19 cellular contexts compared by ENCODE assay signal in the genomic region with DNA sequence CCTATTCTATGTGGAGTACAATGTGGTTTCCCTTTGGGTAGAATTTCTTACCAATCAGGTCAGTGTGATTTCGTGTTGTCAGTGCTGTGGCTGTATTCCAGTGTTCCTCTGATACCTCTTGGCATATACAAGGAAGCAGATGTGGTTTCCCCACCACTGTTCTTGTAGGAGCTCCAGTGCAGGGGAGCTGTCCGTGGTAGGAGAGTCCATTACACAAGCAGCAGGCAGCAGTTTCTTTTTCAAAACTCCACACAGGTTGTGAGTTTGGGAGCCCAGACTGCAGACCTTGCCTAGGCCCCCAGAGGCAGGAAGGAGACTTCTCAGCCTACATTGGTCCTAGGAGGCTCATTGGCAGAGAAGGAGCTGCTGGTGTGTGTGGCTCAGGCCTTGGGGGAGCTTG.
A peak's percentile ranks its signal among the peaks of the same experiment; 100 is the strongest.
DNase-seq lines count a peak whose midpoint lies in the region; ATAC-seq and TF ChIP-seq lines count a peak whose summit lies in the region.
"Had no signal": no experiment of that assay in that cellular context is flagged by ENCODE, and none has a peak within 500 bp of the region (broad histone marks: within the 10 kb centered on the region; RNA-seq: fewer than 3 reads in every experiment).

No MANE protein-coding gene starts in this region.

- ATAC-seq in foreskin keratinocyte, result no peak
- ATAC-seq: naive thymus-derived CD8-positive, alpha-beta T cell had no signal

- peaks cover 32% of the 10 kb centered on the region for H3K27me3 Mint-ChIP-seq in Calu3 (ENCODE audit: unreplicated experiment)
- H3K27me3 Mint-ChIP-seq: activated naive CD8-positive, alpha-beta T cell treated with anti-CD3 and anti-CD28 coated beads, Interleukin-2, amount 10 ng/mL, durations not matched to agents 7 days and 5 days had no signal

- H3K4me1 Mint-ChIP-seq in Calu3 (ENCODE audit: low read depth, unreplicated experiment), result peaks cover 7% of the 10 kb centered on the region
- H3K4me1 Mint-ChIP-seq: activated naive CD8-positive, alpha-beta T cell treated with anti-CD3 and anti-CD28 coated beads, Interleukin-2, amount 10 ng/mL, durations not matched to agents 7 days and 5 days; naive thymus-derived CD8-positive, alpha-beta T cell had no signal

- H3K9ac ChIP-seq in Karpas-422 (ENCODE audit: low read length), result no peak overlapping the region
- no peak overlapping the region for H3K9ac ChIP-seq in liver (ENCODE audit: low read depth in 1 of 2, low read length in 2 of 2)

- H4K20me1 ChIP-seq in Karpas-422 (ENCODE audit: insufficient read depth, low read depth, low read length), result no peaks in the 10 kb centered on the region

- H3K27me3 ChIP-seq in Karpas-422 (ENCODE audit: low read length), result no peaks in the 10 kb centered on the region; the same call in 1 of the 2 replicates
- H3K27me3 ChIP-seq in liver (ENCODE audit: control insufficient read depth in 4 of 4, insufficient read depth in 4 of 4, low read length in 3 of 4), result peaks cover 0 to 2% (median 0%) of the 10 kb centered on the region in 4 donors
- H3K27me3 ChIP-seq in foreskin keratinocyte, result no peaks in the 10 kb centered on the region
- H3K27me3 ChIP-seq in ascending aorta, result no peaks in the 10 kb centered on the region
- H3K27me3 ChIP-seq: stomach had no signal

- no peak overlapping the region for H3K27ac ChIP-seq in Karpas-422 (ENCODE audit: low read length)
- H3K27ac ChIP-seq in liver (ENCODE audit: low read depth in 1 of 2, low read length in 2 of 2), result no peak overlapping the region
- H3K27ac ChIP-seq in substantia nigra (ENCODE audit: low read depth, low read length, poor library complexity, severe bottlenecking), result no peak overlapping the region
- H3K27ac ChIP-seq in foreskin keratinocyte, result no peak overlapping the region
- no peak overlapping the region for H3K27ac ChIP-seq in ascending aorta
- H3K27ac ChIP-seq: stomach had no signal

- CTCF ChIA-PET in Calu3 (lab: Charles Lee), result interaction anchor here (0.6 kb wide), 1 partner anchor 11 kb away, joined by 5 read pairs; no protein-coding TSS in a partner anchor

- no peak overlapping the region for H3K4me3 Mint-ChIP-seq in Calu3 (ENCODE audit: low read depth, unreplicated experiment)
- H3K4me3 Mint-ChIP-seq: activated naive CD8-positive, alpha-beta T cell treated with anti-CD3 and anti-CD28 coated beads, Interleukin-2, amount 10 ng/mL, durations not matched to agents 7 days and 5 days; naive thymus-derived CD8-positive, alpha-beta T cell had no signal

- 18% methylated on average over 2 of the region's 2 CpGs for WGBS in liver

- no peaks in the 10 kb centered on the region for H3K9me2 ChIP-seq in Karpas-422 (replicated peaks; ENCODE audit: insufficient read depth, low read length)

- H3K4me1 ChIP-seq in Karpas-422 (ENCODE audit: low read length), result peaks cover 3% of the 10 kb centered on the region; the same call in 1 of the 2 replicates
- no peaks in the 10 kb centered on the region for H3K4me1 ChIP-seq in liver (ENCODE audit: control insufficient read depth in 4 of 4, insufficient read depth in 4 of 4, low read length in 3 of 4)
- H3K4me1 ChIP-seq in foreskin keratinocyte, result no peaks in the 10 kb centered on the region
- H3K4me1 ChIP-seq in ascending aorta, result no peaks in the 10 kb centered on the region
- H3K4me1 ChIP-seq: stomach had no signal

- no peaks in the 10 kb centered on the region for H3K36me3 Mint-ChIP-seq in Calu3 (ENCODE audit: insufficient read depth, unreplicated experiment)
- H3K36me3 Mint-ChIP-seq: activated naive CD8-positive, alpha-beta T cell treated with anti-CD3 and anti-CD28 coated beads, Interleukin-2, amount 10 ng/mL, durations not matched to agents 7 days and 5 days had no signal

- H3K36me3 ChIP-seq in Karpas-422 (ENCODE audit: insufficient read depth, low read length) (no peaks in the 10 kb centered on the region), liver (ENCODE audit: control insufficient read depth in 4 of 4, insufficient read depth in 3 of 4, low read depth in 1 of 4, low read length in 3 of 4) (no peaks in the 10 kb centered on the region), ascending aorta (no peaks in the 10 kb centered on the region)
- H3K36me3 ChIP-seq: stomach had no signal

- no peak for TF ChIP-seq RAD21 in liver (IDR thresholded peaks at IDR 0.05)

- H3K4me3 ChIP-seq in Karpas-422 (ENCODE audit: low read length) (no peak overlapping the region), astrocyte of the spinal cord (ENCODE audit: low read depth, low read length) (no peak overlapping the region), liver (ENCODE audit: low read depth in 1 of 3, low read length in 3 of 3) (no peak overlapping the region), ascending aorta (no peak overlapping the region)
- H3K4me3 ChIP-seq: lung, stomach had no signal

- H3K9me3 Mint-ChIP-seq in Calu3 (ENCODE audit: low read depth, unreplicated experiment), result no peaks in the 10 kb centered on the region

- intact Hi-C loops in Calu3 (cut with micrococcal nuclease; ENCODE audit: unreplicated experiment) (no loop called here), ascending aorta (cut with DNase I) (no loop called here)

- peak; percentile 43 for DNase-seq in Calu3
- DNase-seq in Karpas-422, result peak; percentile 51
- DNase-seq in astrocyte of the spinal cord (ENCODE audit: low read depth, low spot score), result peak; percentile 5
- no peak for DNase-seq in substantia nigra (lab: John Stamatoyannopoulos, UW)
- no peak for DNase-seq in foreskin keratinocyte
- DNase-seq in ascending aorta (ENCODE audit: low spot score in 2 of 2), result no peak
- no peak for DNase-seq in GM20000 (ENCODE audit: low spot score)
- DNase-seq: activated CD4-positive, alpha-beta T cell treated with anti-CD3 and anti-CD28 coated beads, Interleukin-2, amount 50 U/mL, for 4 hours; activated naive CD8-positive, alpha-beta T cell treated with anti-CD3 and anti-CD28 coated beads, Interleukin-2, amount 10 ng/mL, durations not matched to agents 7 days and 5 days; activated T-cell treated with anti-CD3 and anti-CD28 coated beads, Interleukin-2, amount 50 U/mL, for 1 hour; cerebellar nuclear complex; MV-4-11; naive thymus-derived CD8-positive, alpha-beta T cell; NCI-H2081 treated with DMSO at 0.1 percent for 48 hours; NCI-H524; OCI-M1; stomach had no signal

- H3K27ac Mint-ChIP-seq in Calu3 (ENCODE audit: unreplicated experiment), result no peak overlapping the region
- H3K27ac Mint-ChIP-seq: activated naive CD8-positive, alpha-beta T cell treated with anti-CD3 and anti-CD28 coated beads, Interleukin-2, amount 10 ng/mL, durations not matched to agents 7 days and 5 days; naive thymus-derived CD8-positive, alpha-beta T cell had no signal

- H3K79me2 ChIP-seq in Karpas-422 (ENCODE audit: low read length), result no peaks in the 10 kb centered on the region

- no peak overlapping the region for H3K4me2 ChIP-seq in Karpas-422 (ENCODE audit: low read depth, low read length, poor library complexity, severe bottlenecking)

- no TSS peak for BruUV-seq in Calu3 (replicated peaks; lab: Mats Ljungman, UMichigan)

- in situ Hi-C loops in astrocyte of the spinal cord (cut with HindIII; ENCODE audit: low sequenced_read_pairs), result no loop called here

- H3K9me3 ChIP-seq in Karpas-422 (ENCODE audit: low read length) (peaks cover 5% of the 10 kb centered on the region; the same call in 1 of the 2 replicates), liver (ENCODE audit: control insufficient read depth in 4 of 4, low read length in 3 of 4) (peaks cover 0 to 3% (median 2%) of the 10 kb centered on the region in 4 donors), ascending aorta (peaks cover 0 to 9% of the 10 kb centered on the region in 2 donors)

- TF ChIP-seq CTCF in Calu3 (IDR thresholded peaks at IDR 0.05; ENCODE audit: unreplicated experiment) (no peak), astrocyte of the spinal cord (IDR thresholded peaks at IDR 0.05; ENCODE audit: low read depth, low read length) (no peak), liver (IDR thresholded peaks at IDR 0.05; ENCODE audit: low read depth, low read length, missing input control) (no peak), foreskin keratinocyte (conservative IDR thresholded peaks at IDR 0.05) (no peak), ascending aorta (IDR thresholded peaks at IDR 0.05) (no peak), GM20000 (IDR thresholded peaks at IDR 0.05; ENCODE audit: extremely low read depth, missing control alignments) (no peak)

- no peak overlapping the region for H2AFZ ChIP-seq in Karpas-422 (ENCODE audit: low read length)

TF ChIP-seq in liver, 16 proteins besides CTCF, POLR2A, EP300 and RAD21:
- TF ChIP-seq REST (IDR thresholded peaks at IDR 0.05) (peak; percentile 92), NR2F2 (IDR thresholded peaks at IDR 0.05) (no peak), YY1 (IDR thresholded peaks at IDR 0.05) (no peak)

Comparison
In these comparisons a context has a peak if more than half of its experiments do, and no peak if none do; other contexts are left out.
1. DNase-seq: peak in Calu3 (single experiment), Karpas-422 (single experiment) and astrocyte of the spinal cord (single experiment); none in substantia nigra (0 of 49), foreskin keratinocyte (0 of 2), ascending aorta (0 of 2) and GM20000 (single experiment).